8 cellular contexts compared by ENCODE assay signal in genomic region chr2:55011741-55012574, GRCh38. TPM values are rescaled to one million over a fixed set of nuclear protein-coding genes. Genes with fewer than 3 reads are reported as not detected.
DNase-seq lines count a peak whose midpoint lies in the region; ATAC-seq and TF ChIP-seq lines count a peak whose summit lies in the region.

No MANE protein-coding gene starts in this region.

- no peak for TF ChIP-seq POLR2A in esophagus squamous epithelium (IDR thresholded peaks at IDR 0.05)

- ATAC-seq in CD4-positive, CD25-positive, alpha-beta regulatory T cell (ENCODE audit: low read depth in 2 of 2): no peak
- no peak for ATAC-seq in GM21723 (IDR thresholded peaks at IDR 0.05; ENCODE audit: unreplicated experiment)
- ATAC-seq in HG03159 (IDR thresholded peaks at IDR 0.05; ENCODE audit: unreplicated experiment): no peak

- no peaks in the 10 kb centered on the region for H3K36me3 ChIP-seq in CD4-positive, CD25-positive, alpha-beta regulatory T cell (ENCODE audit: control insufficient read depth, insufficient read depth, low read length)
- H3K36me3 ChIP-seq in esophagus squamous epithelium: no peaks in the 10 kb centered on the region

- peak overlapping the region in 2 of 3 donors; percentile 86 to 95 for H3K27ac Mint-ChIP-seq in CD4-positive, CD25-positive, alpha-beta regulatory T cell
- H3K27ac Mint-ChIP-seq in osteocyte (ENCODE audit: unreplicated experiment): peak overlapping the region; percentile 80

- H3K27me3 ChIP-seq in CD4-positive, CD25-positive, alpha-beta regulatory T cell (ENCODE audit: control insufficient read depth, insufficient read depth, low read length): no peaks in the 10 kb centered on the region
- no peaks in the 10 kb centered on the region for H3K27me3 ChIP-seq in esophagus squamous epithelium

- H3K27me3 Mint-ChIP-seq in CD4-positive, CD25-positive, alpha-beta regulatory T cell: no peaks in the 10 kb centered on the region
- H3K27me3 Mint-ChIP-seq in osteocyte (ENCODE audit: unreplicated experiment): no peaks in the 10 kb centered on the region

- peaks cover 45 to 76% (median 61%) of the 10 kb centered on the region in 4 donors for H3K4me1 Mint-ChIP-seq in CD4-positive, CD25-positive, alpha-beta regulatory T cell
- peaks cover 91% of the 10 kb centered on the region for H3K4me1 Mint-ChIP-seq in osteocyte (ENCODE audit: unreplicated experiment)

- DNase-seq in CD4-positive, CD25-positive, alpha-beta regulatory T cell: no peak
- DNase-seq in NCI-H526 treated with DMSO at 0.1 percent for 48 hours (lab: John Stamatoyannopoulos, UW) (peak; percentile 34), esophagus squamous epithelium (lab: John Stamatoyannopoulos, UW) (no peak), osteocyte (ENCODE audit: extremely low spot score, unreplicated experiment) (no peak), medulla oblongata (ENCODE audit: extremely low spot score) (no peak), ureter (ENCODE audit: low spot score) (no peak)

- peak overlapping the region; percentile 38 for H3K4me3 ChIP-seq in CD4-positive, CD25-positive, alpha-beta regulatory T cell (ENCODE audit: low read depth, low read length)
- no peak overlapping the region for H3K4me3 ChIP-seq in esophagus squamous epithelium

- no peaks in the 10 kb centered on the region for H3K9me3 ChIP-seq in CD4-positive, CD25-positive, alpha-beta regulatory T cell (ENCODE audit: control insufficient read depth in 2 of 2, low read length in 2 of 2)
- no peaks in the 10 kb centered on the region for H3K9me3 ChIP-seq in esophagus squamous epithelium

- no peak overlapping the region for H3K27ac ChIP-seq in CD4-positive, CD25-positive, alpha-beta regulatory T cell (ENCODE audit: insufficient read depth, low read length, poor library complexity, severe bottlenecking)
- peak overlapping the region; percentile 19 to 84 (median 54) for H3K27ac ChIP-seq in esophagus squamous epithelium

- 31 to 39% methylated on average over 6 of the region's 6 CpGs for WGBS in esophagus squamous epithelium, 2 donors

- H3K4me1 ChIP-seq in CD4-positive, CD25-positive, alpha-beta regulatory T cell (ENCODE audit: control insufficient read depth, insufficient read depth, low read length, poor library complexity, severe bottlenecking): peaks cover 48% of the 10 kb centered on the region
- H3K4me1 ChIP-seq in esophagus squamous epithelium: peaks cover 24 to 92% (median 63%) of the 10 kb centered on the region in 3 donors

- intact Hi-C loops in esophagus squamous epithelium (cut with DNase I): loop anchor here (10.0 kb wide), 1 partner anchor 163 kb away; no protein-coding TSS in a partner anchor

- no peaks in the 10 kb centered on the region for H3K36me3 Mint-ChIP-seq in CD4-positive, CD25-positive, alpha-beta regulatory T cell
- peaks cover 12% of the 10 kb centered on the region for H3K36me3 Mint-ChIP-seq in osteocyte (ENCODE audit: unreplicated experiment)

- TF ChIP-seq CTCF in esophagus squamous epithelium (IDR thresholded peaks at IDR 0.05) (no peak), osteocyte (IDR thresholded peaks at IDR 0.05) (no peak)

- H3K9me3 Mint-ChIP-seq in CD4-positive, CD25-positive, alpha-beta regulatory T cell: no peaks in the 10 kb centered on the region
- no peaks in the 10 kb centered on the region for H3K9me3 Mint-ChIP-seq in osteocyte (ENCODE audit: unreplicated experiment)

- H3K4me3 Mint-ChIP-seq in CD4-positive, CD25-positive, alpha-beta regulatory T cell: peak overlapping the region in 3 of 4 donors; percentile 13 to 79 (median 44)
- peak overlapping the region; percentile 51 for H3K4me3 Mint-ChIP-seq in osteocyte (ENCODE audit: unreplicated experiment)

RNA-seq across cellular contexts. Expression of gene RTN4, which starts 38.3 kb away (rescaled TPM):
- 84.2 TPM for total RNA-seq in CD4-positive, CD25-positive, alpha-beta regulatory T cell
- polyA plus RNA-seq in CD4-positive, CD25-positive, alpha-beta regulatory T cell: 100 to 1,000 TPM in 3 of 4 donors, 10 to 100 TPM in 1; 98.0 to 151 (median 111) TPM
- total RNA-seq in esophagus squamous epithelium: 100 to 1,000 TPM in 3 of 4 donors, 10 to 100 TPM in 1; 95.8 to 179 (median 129) TPM
- 532 and 603 TPM in 2 replicates for total RNA-seq in osteocyte
- 337 TPM for total RNA-seq in ureter
